In genomic region chr13:80603351-80603750, GRCh38 we compare ENCODE assay signal across 19 cellular contexts.
"Had no signal": no experiment of that assay in that cellular context is flagged by ENCODE, and none has a peak within 500 bp of the region (broad histone marks: within the 10 kb centered on the region; RNA-seq: fewer than 3 reads in every experiment).

No MANE protein-coding gene starts in this region.

- H3K27ac ChIP-seq: brain microvascular endothelial cell had no signal

- ATAC-seq: activated CD8-positive, alpha-beta T cell treated with anti-CD3 and anti-CD28 coated beads, Interleukin-2, amount 10 ng/mL, durations not matched to agents 7 days and 5 days; T-helper 17 cell had no signal

- H3K27me3 ChIP-seq: brain microvascular endothelial cell had no signal

- DNase-seq: activated CD4-positive, alpha-beta T cell treated with anti-CD3 and anti-CD28 coated beads for 48 hours; activated CD4-positive, alpha-beta T cell treated with anti-CD3 and anti-CD28 coated beads, Interleukin-2, amount 50 U/mL, for 4 hours; activated CD4-positive, CD25-positive, alpha-beta regulatory T cell treated with anti-CD3 and anti-CD28 coated beads, Interleukin-2, amount 50 U/mL, for 72 hours; activated CD8-positive, alpha-beta memory T cell treated with anti-CD3 and anti-CD28 coated beads, Interleukin-2, amount 50 U/mL, for 48 hours; activated CD8-positive, alpha-beta T cell treated with anti-CD3 and anti-CD28 coated beads, Interleukin-2, amount 10 ng/mL, durations not matched to agents 7 days and 5 days; activated naive CD4-positive, alpha-beta T cell; activated T-cell treated with anti-CD3 and anti-CD28 coated beads, Interleukin-2, amount 50 U/mL, for 1 hour; amygdala; brain microvascular endothelial cell; caudate nucleus; Karpas-422; NCI-H1092; NCI-H1417 treated with DMSO at 0.1 percent for 48 hours; NCI-H1694 treated with DMSO at 0.1 percent for 48 hours; NCI-H2029 treated with DMSO at 0.1 percent for 48 hours; NCI-H524; SHP77 treated with DMSO at 0.1 percent for 48 hours; T-helper 17 cell; T-helper 9 cell had no signal

- H3K36me3 ChIP-seq: brain microvascular endothelial cell had no signal
